Comparison of ENCODE assay signal across 2 cellular contexts in the genomic region with DNA sequence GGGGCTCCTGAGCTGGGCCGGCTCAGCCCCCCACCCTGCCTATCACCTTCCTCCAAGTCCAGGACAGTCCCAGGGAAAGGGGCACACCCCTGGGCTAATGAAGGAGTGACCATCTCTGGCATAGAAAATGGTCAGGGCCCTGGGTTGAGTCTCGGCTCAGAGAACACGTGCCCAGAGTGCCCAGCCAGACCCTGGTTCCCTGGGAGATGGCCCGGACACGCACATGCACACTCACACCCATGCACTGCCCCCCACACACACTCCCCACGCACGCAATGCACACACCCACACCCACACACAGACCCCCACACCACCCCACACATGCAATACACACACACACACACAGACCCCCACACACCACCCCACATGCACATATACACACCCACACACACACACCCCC.
TF ChIP-seq lines count a peak whose summit lies in the region.

No MANE protein-coding gene starts in this region.

TF ChIP-seq in IMR-90, 13 proteins besides CTCF, POLR2A, EP300 and RAD21:
- TF ChIP-seq, protein P1, sequence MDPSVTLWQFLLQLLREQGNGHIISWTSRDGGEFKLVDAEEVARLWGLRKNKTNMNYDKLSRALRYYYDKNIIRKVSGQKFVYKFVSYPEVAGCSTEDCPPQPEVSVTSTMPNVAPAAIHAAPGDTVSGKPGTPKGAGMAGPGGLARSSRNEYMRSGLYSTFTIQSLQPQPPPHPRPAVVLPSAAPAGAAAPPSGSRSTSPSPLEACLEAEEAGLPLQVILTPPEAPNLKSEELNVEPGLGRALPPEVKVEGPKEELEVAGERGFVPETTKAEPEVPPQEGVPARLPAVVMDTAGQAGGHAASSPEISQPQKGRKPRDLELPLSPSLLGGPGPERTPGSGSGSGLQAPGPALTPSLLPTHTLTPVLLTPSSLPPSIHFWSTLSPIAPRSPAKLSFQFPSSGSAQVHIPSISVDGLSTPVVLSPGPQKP (IDR thresholded peaks at IDR 0.05; ENCODE audit: borderline replicate concordance, low read depth, low read length): no peak
- TF ChIP-seq BHLHE40 (IDR thresholded peaks at IDR 0.05; ENCODE audit: low read depth, low read length) (no peak), FOS (IDR thresholded peaks at IDR 0.05; ENCODE audit: low read depth, low read length) (no peak), RCOR1 (IDR thresholded peaks at IDR 0.05; ENCODE audit: insufficient replicate concordance, low read length) (no peak), MAZ (IDR thresholded peaks at IDR 0.05; ENCODE audit: borderline replicate concordance, low read depth, low read length) (no peak), CEBPB (IDR thresholded peaks at IDR 0.05; ENCODE audit: low read depth, low read length) (no peak), MAFK (IDR thresholded peaks at IDR 0.05; ENCODE audit: low read depth, low read length) (no peak), RFX5 (IDR thresholded peaks at IDR 0.05; ENCODE audit: low read depth, low read length) (no peak), NFE2L2 (IDR thresholded peaks at IDR 0.05; ENCODE audit: low read depth, low read length) (no peak), MXI1 (IDR thresholded peaks at IDR 0.05; ENCODE audit: borderline replicate concordance, low read depth, low read length) (no peak)
- TF ChIP-seq, protein P2, sequence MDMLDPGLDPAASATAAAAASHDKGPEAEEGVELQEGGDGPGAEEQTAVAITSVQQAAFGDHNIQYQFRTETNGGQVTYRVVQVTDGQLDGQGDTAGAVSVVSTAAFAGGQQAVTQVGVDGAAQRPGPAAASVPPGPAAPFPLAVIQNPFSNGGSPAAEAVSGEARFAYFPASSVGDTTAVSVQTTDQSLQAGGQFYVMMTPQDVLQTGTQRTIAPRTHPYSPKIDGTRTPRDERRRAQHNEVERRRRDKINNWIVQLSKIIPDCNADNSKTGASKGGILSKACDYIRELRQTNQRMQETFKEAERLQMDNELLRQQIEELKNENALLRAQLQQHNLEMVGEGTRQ (IDR thresholded peaks at IDR 0.05; ENCODE audit: low read depth, low read length): no peak

TF ChIP-seq in H1, 55 proteins besides CTCF, POLR2A, EP300 and RAD21:
- TF ChIP-seq SIRT6 (IDR thresholded peaks at IDR 0.05; ENCODE audit: low read length) (no peak), CBX8 (IDR thresholded peaks at IDR 0.05; ENCODE audit: borderline replicate concordance, low read depth, low read length) (no peak), CREB1 (IDR thresholded peaks at IDR 0.05) (no peak), YY1 (IDR thresholded peaks at IDR 0.05; ENCODE audit: low read depth, low read length) (no peak), KDM4A (IDR thresholded peaks at IDR 0.05; ENCODE audit: low read depth, low read length, severe bottlenecking) (no peak), CBX5 (IDR thresholded peaks at IDR 0.05; ENCODE audit: low read depth, low read length) (no peak), SP4 (IDR thresholded peaks at IDR 0.05; ENCODE audit: low read length) (no peak), EZH2 (IDR thresholded peaks at IDR 0.05; ENCODE audit: low read depth, low read length, severe bottlenecking) (no peak), POLR2AphosphoS5 (IDR thresholded peaks at IDR 0.05; ENCODE audit: low read depth, low read length) (no peak)
- TF ChIP-seq, protein P2 (IDR thresholded peaks at IDR 0.05; ENCODE audit: low read length): no peak
- TF ChIP-seq, protein P3, sequence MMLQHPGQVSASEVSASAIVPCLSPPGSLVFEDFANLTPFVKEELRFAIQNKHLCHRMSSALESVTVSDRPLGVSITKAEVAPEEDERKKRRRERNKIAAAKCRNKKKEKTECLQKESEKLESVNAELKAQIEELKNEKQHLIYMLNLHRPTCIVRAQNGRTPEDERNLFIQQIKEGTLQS (IDR thresholded peaks at IDR 0.05; ENCODE audit: insufficient read depth, low read depth, low read length): no peak
TF ChIP-seq in H1: peak in this region for 0.
